Comparison of ENCODE assay signal across 1 cellular context in the genomic region with DNA sequence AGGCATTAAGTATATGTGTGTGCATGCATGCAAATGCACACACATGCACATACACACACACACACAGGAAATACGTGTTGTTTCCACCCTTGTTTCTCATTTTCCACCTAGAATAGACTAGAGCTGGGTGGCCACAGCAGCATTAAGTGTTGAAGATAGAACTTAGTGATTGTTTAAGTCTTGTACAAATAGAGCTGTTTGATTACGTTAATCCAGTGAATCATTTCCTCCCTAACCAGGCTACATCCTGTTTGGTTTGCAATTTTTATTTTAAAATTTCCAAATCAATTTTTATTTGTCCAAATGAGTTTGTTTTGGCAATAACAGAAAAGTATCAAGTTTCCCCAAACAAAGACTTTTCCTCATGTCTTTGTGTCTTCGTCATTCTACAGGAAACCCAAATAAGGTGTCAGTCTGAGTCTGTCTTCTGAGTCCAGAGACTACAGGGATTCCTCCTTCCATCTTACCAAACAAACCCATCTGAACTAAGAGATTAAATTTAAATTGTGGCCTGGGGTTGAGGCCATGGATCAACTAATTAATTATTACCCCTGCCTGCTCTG.
TF ChIP-seq lines count a peak whose summit lies in the region.

No MANE protein-coding gene starts in this region.

TF ChIP-seq in K562, 482 proteins besides CTCF, POLR2A, EP300 and RAD21 (continued from another document):
- TF ChIP-seq, protein P1, sequence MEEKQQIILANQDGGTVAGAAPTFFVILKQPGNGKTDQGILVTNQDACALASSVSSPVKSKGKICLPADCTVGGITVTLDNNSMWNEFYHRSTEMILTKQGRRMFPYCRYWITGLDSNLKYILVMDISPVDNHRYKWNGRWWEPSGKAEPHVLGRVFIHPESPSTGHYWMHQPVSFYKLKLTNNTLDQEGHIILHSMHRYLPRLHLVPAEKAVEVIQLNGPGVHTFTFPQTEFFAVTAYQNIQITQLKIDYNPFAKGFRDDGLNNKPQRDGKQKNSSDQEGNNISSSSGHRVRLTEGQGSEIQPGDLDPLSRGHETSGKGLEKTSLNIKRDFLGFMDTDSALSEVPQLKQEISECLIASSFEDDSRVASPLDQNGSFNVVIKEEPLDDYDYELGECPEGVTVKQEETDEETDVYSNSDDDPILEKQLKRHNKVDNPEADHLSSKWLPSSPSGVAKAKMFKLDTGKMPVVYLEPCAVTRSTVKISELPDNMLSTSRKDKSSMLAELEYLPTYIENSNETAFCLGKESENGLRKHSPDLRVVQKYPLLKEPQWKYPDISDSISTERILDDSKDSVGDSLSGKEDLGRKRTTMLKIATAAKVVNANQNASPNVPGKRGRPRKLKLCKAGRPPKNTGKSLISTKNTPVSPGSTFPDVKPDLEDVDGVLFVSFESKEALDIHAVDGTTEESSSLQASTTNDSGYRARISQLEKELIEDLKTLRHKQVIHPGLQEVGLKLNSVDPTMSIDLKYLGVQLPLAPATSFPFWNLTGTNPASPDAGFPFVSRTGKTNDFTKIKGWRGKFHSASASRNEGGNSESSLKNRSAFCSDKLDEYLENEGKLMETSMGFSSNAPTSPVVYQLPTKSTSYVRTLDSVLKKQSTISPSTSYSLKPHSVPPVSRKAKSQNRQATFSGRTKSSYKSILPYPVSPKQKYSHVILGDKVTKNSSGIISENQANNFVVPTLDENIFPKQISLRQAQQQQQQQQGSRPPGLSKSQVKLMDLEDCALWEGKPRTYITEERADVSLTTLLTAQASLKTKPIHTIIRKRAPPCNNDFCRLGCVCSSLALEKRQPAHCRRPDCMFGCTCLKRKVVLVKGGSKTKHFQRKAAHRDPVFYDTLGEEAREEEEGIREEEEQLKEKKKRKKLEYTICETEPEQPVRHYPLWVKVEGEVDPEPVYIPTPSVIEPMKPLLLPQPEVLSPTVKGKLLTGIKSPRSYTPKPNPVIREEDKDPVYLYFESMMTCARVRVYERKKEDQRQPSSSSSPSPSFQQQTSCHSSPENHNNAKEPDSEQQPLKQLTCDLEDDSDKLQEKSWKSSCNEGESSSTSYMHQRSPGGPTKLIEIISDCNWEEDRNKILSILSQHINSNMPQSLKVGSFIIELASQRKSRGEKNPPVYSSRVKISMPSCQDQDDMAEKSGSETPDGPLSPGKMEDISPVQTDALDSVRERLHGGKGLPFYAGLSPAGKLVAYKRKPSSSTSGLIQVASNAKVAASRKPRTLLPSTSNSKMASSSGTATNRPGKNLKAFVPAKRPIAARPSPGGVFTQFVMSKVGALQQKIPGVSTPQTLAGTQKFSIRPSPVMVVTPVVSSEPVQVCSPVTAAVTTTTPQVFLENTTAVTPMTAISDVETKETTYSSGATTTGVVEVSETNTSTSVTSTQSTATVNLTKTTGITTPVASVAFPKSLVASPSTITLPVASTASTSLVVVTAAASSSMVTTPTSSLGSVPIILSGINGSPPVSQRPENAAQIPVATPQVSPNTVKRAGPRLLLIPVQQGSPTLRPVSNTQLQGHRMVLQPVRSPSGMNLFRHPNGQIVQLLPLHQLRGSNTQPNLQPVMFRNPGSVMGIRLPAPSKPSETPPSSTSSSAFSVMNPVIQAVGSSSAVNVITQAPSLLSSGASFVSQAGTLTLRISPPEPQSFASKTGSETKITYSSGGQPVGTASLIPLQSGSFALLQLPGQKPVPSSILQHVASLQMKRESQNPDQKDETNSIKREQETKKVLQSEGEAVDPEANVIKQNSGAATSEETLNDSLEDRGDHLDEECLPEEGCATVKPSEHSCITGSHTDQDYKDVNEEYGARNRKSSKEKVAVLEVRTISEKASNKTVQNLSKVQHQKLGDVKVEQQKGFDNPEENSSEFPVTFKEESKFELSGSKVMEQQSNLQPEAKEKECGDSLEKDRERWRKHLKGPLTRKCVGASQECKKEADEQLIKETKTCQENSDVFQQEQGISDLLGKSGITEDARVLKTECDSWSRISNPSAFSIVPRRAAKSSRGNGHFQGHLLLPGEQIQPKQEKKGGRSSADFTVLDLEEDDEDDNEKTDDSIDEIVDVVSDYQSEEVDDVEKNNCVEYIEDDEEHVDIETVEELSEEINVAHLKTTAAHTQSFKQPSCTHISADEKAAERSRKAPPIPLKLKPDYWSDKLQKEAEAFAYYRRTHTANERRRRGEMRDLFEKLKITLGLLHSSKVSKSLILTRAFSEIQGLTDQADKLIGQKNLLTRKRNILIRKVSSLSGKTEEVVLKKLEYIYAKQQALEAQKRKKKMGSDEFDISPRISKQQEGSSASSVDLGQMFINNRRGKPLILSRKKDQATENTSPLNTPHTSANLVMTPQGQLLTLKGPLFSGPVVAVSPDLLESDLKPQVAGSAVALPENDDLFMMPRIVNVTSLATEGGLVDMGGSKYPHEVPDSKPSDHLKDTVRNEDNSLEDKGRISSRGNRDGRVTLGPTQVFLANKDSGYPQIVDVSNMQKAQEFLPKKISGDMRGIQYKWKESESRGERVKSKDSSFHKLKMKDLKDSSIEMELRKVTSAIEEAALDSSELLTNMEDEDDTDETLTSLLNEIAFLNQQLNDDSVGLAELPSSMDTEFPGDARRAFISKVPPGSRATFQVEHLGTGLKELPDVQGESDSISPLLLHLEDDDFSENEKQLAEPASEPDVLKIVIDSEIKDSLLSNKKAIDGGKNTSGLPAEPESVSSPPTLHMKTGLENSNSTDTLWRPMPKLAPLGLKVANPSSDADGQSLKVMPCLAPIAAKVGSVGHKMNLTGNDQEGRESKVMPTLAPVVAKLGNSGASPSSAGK (IDR thresholded peaks at IDR 0.05), result no peak
- TF ChIP-seq FOXA3 (CRISPR knock-in tag; conservative IDR thresholded peaks at IDR 0.05 in 1 of 2, IDR thresholded peaks at IDR 0.05 in 1 of 2) (0 out of 4 replicates have a peak, but pooled peaks of 1 of the 2 experiments have one; percentile 16), WHSC1 (IDR thresholded peaks at IDR 0.05; ENCODE audit: low read length) (no peak), FOXJ3 (CRISPR knock-in tag; IDR thresholded peaks at IDR 0.05) (no peak), CBFA2T2 (conservative IDR thresholded peaks at IDR 0.05) (no peak), HDAC6 (IDR thresholded peaks at IDR 0.05; ENCODE audit: low read depth, low read length) (no peak), ZNF583 (CRISPR knock-in tag; IDR thresholded peaks at IDR 0.05) (no peak), SRSF3 (IDR thresholded peaks at IDR 0.05; ENCODE audit: insufficient read depth, low read length) (no peak), GABPA (tag; conservative IDR thresholded peaks at IDR 0.05; ENCODE audit: low read depth) (0 out of 2 replicates have a peak, but pooled peaks have one; percentile 22), CBX3 (IDR thresholded peaks at IDR 0.05; ENCODE audit: borderline replicate concordance in 1 of 2, low read length in 2 of 2) (peak in 1 of 2 experiments; percentile 59; a peak in 1 of 3 replicates), SMAD1 (IDR thresholded peaks at IDR 0.05; ENCODE audit: low read depth, low read length, partially characterized antibody) (no peak), ZNF589 (CRISPR knock-in tag; IDR thresholded peaks at IDR 0.05; ENCODE audit: low read depth) (peak; percentile 62; the same call in 1 of the 2 replicates), TCF7L2 (IDR thresholded peaks at IDR 0.05; ENCODE audit: low read depth, low read length) (no peak), EHMT2 (IDR thresholded peaks at IDR 0.05) (no peak), NR3C1 (CRISPR knock-in tag; IDR thresholded peaks at IDR 0.05) (no peak), PURB (CRISPR knock-in tag; IDR thresholded peaks at IDR 0.05; ENCODE audit: low read depth) (no peak)
- TF ChIP-seq, protein P2, sequence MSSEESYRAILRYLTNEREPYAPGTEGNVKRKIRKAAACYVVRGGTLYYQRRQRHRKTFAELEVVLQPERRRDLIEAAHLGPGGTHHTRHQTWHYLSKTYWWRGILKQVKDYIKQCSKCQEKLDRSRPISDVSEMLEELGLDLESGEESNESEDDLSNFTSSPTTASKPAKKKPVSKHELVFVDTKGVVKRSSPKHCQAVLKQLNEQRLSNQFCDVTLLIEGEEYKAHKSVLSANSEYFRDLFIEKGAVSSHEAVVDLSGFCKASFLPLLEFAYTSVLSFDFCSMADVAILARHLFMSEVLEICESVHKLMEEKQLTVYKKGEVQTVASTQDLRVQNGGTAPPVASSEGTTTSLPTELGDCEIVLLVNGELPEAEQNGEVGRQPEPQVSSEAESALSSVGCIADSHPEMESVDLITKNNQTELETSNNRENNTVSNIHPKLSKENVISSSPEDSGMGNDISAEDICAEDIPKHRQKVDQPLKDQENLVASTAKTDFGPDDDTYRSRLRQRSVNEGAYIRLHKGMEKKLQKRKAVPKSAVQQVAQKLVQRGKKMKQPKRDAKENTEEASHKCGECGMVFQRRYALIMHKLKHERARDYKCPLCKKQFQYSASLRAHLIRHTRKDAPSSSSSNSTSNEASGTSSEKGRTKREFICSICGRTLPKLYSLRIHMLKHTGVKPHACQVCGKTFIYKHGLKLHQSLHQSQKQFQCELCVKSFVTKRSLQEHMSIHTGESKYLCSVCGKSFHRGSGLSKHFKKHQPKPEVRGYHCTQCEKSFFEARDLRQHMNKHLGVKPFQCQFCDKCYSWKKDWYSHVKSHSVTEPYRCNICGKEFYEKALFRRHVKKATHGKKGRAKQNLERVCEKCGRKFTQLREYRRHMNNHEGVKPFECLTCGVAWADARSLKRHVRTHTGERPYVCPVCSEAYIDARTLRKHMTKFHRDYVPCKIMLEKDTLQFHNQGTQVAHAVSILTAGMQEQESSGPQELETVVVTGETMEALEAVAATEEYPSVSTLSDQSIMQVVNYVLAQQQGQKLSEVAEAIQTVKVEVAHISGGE (CRISPR knock-in tag; IDR thresholded peaks at IDR 0.05), result peak in 1 of 3 experiments; percentile 46; a peak in 1 of 6 replicates
